Comparison of ENCODE assay signal across 8 cellular contexts in genomic region chr15:92902020-92902419, GRCh38. TPM values are rescaled to one million over a fixed set of nuclear protein-coding genes. Genes with fewer than 3 reads are reported as not detected.
DNase-seq lines count a peak whose midpoint lies in the region; ATAC-seq, FAIRE-seq and TF ChIP-seq lines count a peak whose summit lies in the region.

No MANE protein-coding gene starts in this region.

- no peaks in the 10 kb centered on the region for H3K9me3 ChIP-seq in PC-9 (ENCODE audit: insufficient read depth, low read depth)
- no peaks in the 10 kb centered on the region for H3K9me3 ChIP-seq in pancreas

- ATAC-seq in pancreas (no peak), HG02678 (IDR thresholded peaks at IDR 0.05; ENCODE audit: unreplicated experiment) (no peak)

- H3K36me3 ChIP-seq in PC-9 (ENCODE audit: low read depth) (peaks cover 63% of the 10 kb centered on the region), pancreas (no peaks in the 10 kb centered on the region)

- WGBS in pancreas, 2 donors = 0% methylated on average over 2 of the region's 2 CpGs

- no peaks in the 10 kb centered on the region for H3K9me2 ChIP-seq in PC-9 (ENCODE audit: insufficient read depth)

- POLR2A ChIA-PET in PC-9 (lab: Charles Lee; ENCODE audit: unreplicated experiment) = interaction anchor here (0.6 to 1.0 kb wide), 4 partner anchors 19 to 92 kb away, joined by 3 to 8 read pairs (median 6); no protein-coding TSS in a partner anchor

- H3K4me1 ChIP-seq in PC-9 (replicated peaks; ENCODE audit: insufficient read depth) (peaks cover 27% of the 10 kb centered on the region), pancreas (peaks cover 11 to 39% (median 29%) of the 10 kb centered on the region in 3 donors)

- no TSS peak for BruUV-seq in PC-9 (replicated peaks; lab: Mats Ljungman, UMichigan)

- FAIRE-seq in pancreas (lab: Jason Lieb, UNC) = no peak

- H3K27me3 ChIP-seq in PC-9 (ENCODE audit: insufficient read depth, low read depth) = no peaks in the 10 kb centered on the region
- H3K27me3 ChIP-seq in pancreas = no peaks in the 10 kb centered on the region

- H3K4me2 ChIP-seq in PC-9 = peak overlapping the region; percentile 97

- H3K27ac ChIP-seq in PC-9 (peak overlapping the region; percentile 98), epithelial cell of prostate (peak overlapping the region; percentile 98), pancreas (peak overlapping the region in 3 of 4 donors; percentile 96 to 99 (median 99))

- H4K20me1 ChIP-seq in PC-9 (ENCODE audit: insufficient read depth) = peaks cover 17% of the 10 kb centered on the region

- H3K79me2 ChIP-seq in PC-9 (ENCODE audit: low read depth) = peaks cover 91% of the 10 kb centered on the region

- peak; percentile 46 for DNase-seq in EH (ENCODE audit: low read depth)
- DNase-seq in PC-9 = no peak
- DNase-seq in epithelial cell of prostate (ENCODE audit: low read depth, low spot score) = no peak
- no peak for DNase-seq in pancreas
- DNase-seq in AML-193 (lab: John Stamatoyannopoulos, UW) = no peak
- DNase-seq in AG08395 (ENCODE audit: low spot score) = no peak
- DNase-seq in NAMALWA (ENCODE audit: low spot score) = no peak

- CTCF ChIA-PET in PC-9 (lab: Charles Lee) = interaction anchor here (0.6 kb wide), 1 partner anchor 92 kb away, joined by 3 read pairs; no protein-coding TSS in a partner anchor

- H3F3A ChIP-seq in PC-9 (ENCODE audit: insufficient read depth, low read depth) = peaks cover 94% of the 10 kb centered on the region

- intact Hi-C loops in PC-9 (cut with micrococcal nuclease; ENCODE audit: unreplicated experiment) (no loop called here), pancreas (cut with DNase I) (loop anchor here in 1 of 3 donors (5.0 kb wide), 1 partner anchor 95 kb away; no protein-coding TSS in a partner anchor)

- TF ChIP-seq CTCF in PC-9 (conservative IDR thresholded peaks at IDR 0.05) (no peak), pancreas (IDR thresholded peaks at IDR 0.05) (no peak)

- H2AFZ ChIP-seq in PC-9 = no peak overlapping the region

- H3K4me3 ChIP-seq in PC-9 (peak overlapping the region; percentile 94), pancreas (peak overlapping the region; percentile 27 to 58 (median 48))

RNA-seq across cellular contexts. Expression of gene CHD2, which starts 1.9 kb away (rescaled TPM):
- 105 and 120 TPM in 2 replicates for total RNA-seq in PC-9 (2021)
- total RNA-seq in pancreas = 10 to 100 TPM; 37.0 to 86.3 (median 50.1) TPM
- 10 to 100 TPM; 27.7 to 31.1 TPM for polyA plus RNA-seq in pancreas
